ENCODE assay signal across 8 cellular contexts in the genomic region with DNA sequence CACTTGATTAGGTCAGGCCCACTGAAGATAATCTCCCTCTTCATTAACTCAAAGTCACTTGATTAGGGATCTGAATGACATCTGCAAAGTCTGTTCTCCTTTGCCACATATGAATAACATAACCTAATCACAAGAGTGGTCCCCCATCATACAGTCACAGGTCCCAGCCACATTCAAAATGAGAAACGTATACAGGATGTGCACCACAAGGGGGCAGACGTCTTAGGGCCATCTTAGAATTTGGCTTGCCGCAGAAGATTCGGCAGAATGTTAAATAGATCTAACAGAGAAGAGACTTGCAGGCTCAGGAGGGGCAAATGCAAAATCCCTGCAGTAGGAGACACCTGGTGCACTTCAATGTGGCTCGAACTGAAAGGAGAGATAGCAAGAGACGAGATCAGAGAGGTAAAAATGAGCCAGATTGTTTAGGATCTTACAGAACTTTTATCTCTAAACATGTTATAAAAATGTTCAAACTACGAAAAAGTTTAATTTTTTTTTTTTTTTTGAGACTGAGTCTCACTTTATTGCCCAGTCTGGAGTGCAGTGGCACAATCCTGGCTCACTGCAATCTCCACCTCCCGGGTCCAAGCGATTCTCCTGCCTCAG. TPM values are rescaled to one million over a fixed set of nuclear protein-coding genes. Genes with fewer than 3 reads are reported as not detected.
DNase-seq lines count a peak whose midpoint lies in the region; ATAC-seq and TF ChIP-seq lines count a peak whose summit lies in the region.

No MANE protein-coding gene starts in this region.

- H3K9me3 Mint-ChIP-seq in activated T-cell treated with anti-CD3 and anti-CD28 coated beads, Interleukin-2, amount 50 U/mL, for 72 hours, result peaks cover 0 to 2% of the 10 kb centered on the region in 2 donors

- ATAC-seq in HG02642 (IDR thresholded peaks at IDR 0.05; ENCODE audit: poor library complexity, unreplicated experiment), result peak; percentile 81
- ATAC-seq in activated T-cell treated with anti-CD3 and anti-CD28 coated beads, Interleukin-2, amount 50 U/mL, for 72 hours (replicated peaks in 1 of 2), result peak; percentile 88 to 89
- ATAC-seq in GM18505 (IDR thresholded peaks at IDR 0.05; ENCODE audit: unreplicated experiment), result no peak

- no peaks in the 10 kb centered on the region for H3K36me3 Mint-ChIP-seq in activated T-cell treated with anti-CD3 and anti-CD28 coated beads, Interleukin-2, amount 50 U/mL, for 72 hours (ENCODE audit: insufficient read depth in 2 of 2)

- H3K27me3 Mint-ChIP-seq in activated T-cell treated with anti-CD3 and anti-CD28 coated beads, Interleukin-2, amount 50 U/mL, for 72 hours (ENCODE audit: low read depth), result peaks cover 26% of the 10 kb centered on the region

- no peak overlapping the region for H3K27ac Mint-ChIP-seq in activated T-cell treated with anti-CD3 and anti-CD28 coated beads, Interleukin-2, amount 50 U/mL, for 72 hours

- no peak overlapping the region for H3K4me3 ChIP-seq in fibroblast of villous mesenchyme (ENCODE audit: low read depth, low read length)
- no peak overlapping the region for H3K4me3 ChIP-seq in retinal pigment epithelial cell (ENCODE audit: low read length)

- peaks cover 8% of the 10 kb centered on the region for H3K4me1 Mint-ChIP-seq in activated T-cell treated with anti-CD3 and anti-CD28 coated beads, Interleukin-2, amount 50 U/mL, for 72 hours (ENCODE audit: low read depth)

- TF ChIP-seq POLR2A in GM18505 (IDR thresholded peaks at IDR 0.05; ENCODE audit: borderline replicate concordance, extremely low read depth, insufficient read depth, insufficient read length), result no peak

- H3K4me3 Mint-ChIP-seq in activated T-cell treated with anti-CD3 and anti-CD28 coated beads, Interleukin-2, amount 50 U/mL, for 72 hours, result peak overlapping the region in 1 of 2 donors; percentile 23

- TF ChIP-seq CTCF in GM12872 (IDR thresholded peaks at IDR 0.05; ENCODE audit: insufficient read depth, low read depth, low read length) (peak; percentile 63), fibroblast of villous mesenchyme (IDR thresholded peaks at IDR 0.05; ENCODE audit: insufficient read depth, low read depth, low read length) (peak; percentile 77), retinal pigment epithelial cell (conservative IDR thresholded peaks at IDR 0.05; ENCODE audit: low read depth, low read length) (peak; percentile 81)

- peak; percentile 83 for DNase-seq in OCI-M1 (lab: John Stamatoyannopoulos, UW)
- peak; percentile 62 to 75 for DNase-seq in activated T-cell treated with anti-CD3 and anti-CD28 coated beads, Interleukin-2, amount 50 U/mL, for 72 hours
- peak; percentile 54 for DNase-seq in fibroblast of villous mesenchyme (ENCODE audit: low read depth)
- DNase-seq in retinal pigment epithelial cell (ENCODE audit: low read depth), result no peak
- no peak for DNase-seq in A172 (ENCODE audit: low spot score)

RNA-seq across cellular contexts. Expression of gene SMC3, which starts 10.4 kb away (rescaled TPM):
- total RNA-seq in activated T-cell treated with anti-CD3 and anti-CD28 coated beads, Interleukin-2, amount 50 U/mL, for 72 hours, result 10 to 100 TPM; 79.7 to 85.6 TPM
- 19.3 and 23.3 TPM in 2 replicates for total RNA-seq in fibroblast of villous mesenchyme
- 68.1 and 89.3 TPM in 2 replicates for total RNA-seq in A172 (2014; rRNA removed; shearing (Covaris generic))

RNA-seq across cellular contexts. Expression of gene DUSP5, which starts 59.4 kb away (rescaled TPM):
- total RNA-seq in activated T-cell treated with anti-CD3 and anti-CD28 coated beads, Interleukin-2, amount 50 U/mL, for 72 hours, result 100 to 1,000 TPM; 122 to 242 TPM
- total RNA-seq in fibroblast of villous mesenchyme, result 10.0 and 42.3 TPM in 2 replicates
- 6.8 and 9.5 TPM in 2 replicates for total RNA-seq in A172 (2014; rRNA removed; shearing (Covaris generic))

Comparison
In these comparisons a context has a peak if more than half of its experiments do, and no peak if none do; other contexts are left out.
1. DNase-seq: peak in OCI-M1 (single experiment), activated T-cell treated with anti-CD3 and anti-CD28 coated beads, Interleukin-2, amount 50 U/mL, for 72 hours (2 of 2) and fibroblast of villous mesenchyme (single experiment); none in retinal pigment epithelial cell (single experiment) and A172 (single experiment).
2. Peak in every context shown above with its lines, with median percentiles within 50 percentile points of each other: CTCF ChIP-seq.